In the genomic region with DNA sequence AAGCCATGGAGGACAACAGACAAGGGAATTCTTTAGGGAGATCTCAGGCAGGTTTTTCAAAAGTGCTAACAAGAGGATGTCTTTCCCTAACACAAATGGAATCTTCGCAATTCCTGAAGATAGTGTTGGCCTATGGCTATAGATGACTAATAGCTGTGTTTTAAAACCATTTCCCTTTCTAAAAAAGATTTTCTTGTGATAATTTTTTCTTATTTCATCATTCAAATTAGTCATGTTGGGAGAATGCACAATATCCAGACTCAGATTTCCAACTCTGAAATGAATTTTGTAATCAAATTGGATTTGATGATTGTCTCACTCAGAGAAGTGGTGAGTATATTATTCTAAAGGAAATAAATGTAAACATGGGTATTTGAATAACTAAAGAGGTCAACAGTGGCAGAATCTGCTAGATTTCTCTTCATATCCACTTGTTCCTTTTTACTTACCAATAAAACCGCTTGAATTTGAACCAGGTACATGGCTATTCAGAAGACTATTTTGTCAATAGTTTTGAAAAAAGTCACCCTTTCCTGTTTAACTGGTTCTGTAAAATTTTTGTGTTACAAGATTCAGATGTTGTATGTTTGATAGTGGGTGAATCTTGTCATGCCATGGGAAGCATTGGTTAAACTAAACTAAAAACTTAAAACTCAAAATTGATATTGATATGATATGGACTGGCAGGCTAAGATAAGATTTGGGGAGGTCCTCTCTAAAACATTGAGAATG, we compare ENCODE assay signal across 22 cellular contexts.
DNase-seq lines count a peak whose midpoint lies in the region; ATAC-seq, FAIRE-seq and TF ChIP-seq lines count a peak whose summit lies in the region.
"Had no signal": no experiment of that assay in that cellular context is flagged by ENCODE, and none has a peak within 500 bp of the region (broad histone marks: within the 10 kb centered on the region; RNA-seq: fewer than 3 reads in every experiment).

No MANE protein-coding gene starts in this region.

- ATAC-seq in HG02588 (IDR thresholded peaks at IDR 0.05; ENCODE audit: unreplicated experiment) (no peak), HG03442 (IDR thresholded peaks at IDR 0.05; ENCODE audit: unreplicated experiment) (no peak)
- ATAC-seq: A549, K562, left lung, mucosa of descending colon had no signal

- H3K4me1 ChIP-seq in ACC112 (ENCODE audit: control insufficient read depth, insufficient read depth, low read length, unreplicated experiment) = peaks cover 4% of the 10 kb centered on the region
- H3K4me1 ChIP-seq: A549, left lung, neural progenitor cell had no signal

- H3K79me2 ChIP-seq in ACC112 (ENCODE audit: control insufficient read depth, insufficient read depth, low read length, unreplicated experiment) = no peaks in the 10 kb centered on the region

- H3K27ac ChIP-seq in ACC112 (ENCODE audit: low read depth, low read length) = peak overlapping the region; percentile 21; the same call in 1 of the 2 replicates
- H3K27ac ChIP-seq: A549, left lung, neural progenitor cell had no signal

- no peak for FAIRE-seq in HTR-8/SVneo (lab: Jason Lieb, UNC)
- FAIRE-seq in GM12892 (lab: Jason Lieb, UNC) = no peak
- FAIRE-seq: A549, K562 had no signal

- peak; percentile 36 for DNase-seq in HTR-8/SVneo (ENCODE audit: insufficient read length, low spot score)
- peak; percentile 9 for DNase-seq in astrocyte of the hippocampus (ENCODE audit: low read depth, low spot score)
- peak; percentile 46 for DNase-seq in fibroblast of villous mesenchyme (ENCODE audit: low read depth)
- DNase-seq in DMS53 (lab: John Stamatoyannopoulos, UW) = no peak
- DNase-seq in GM12892 (ENCODE audit: insufficient read length) = no peak
- DNase-seq: activated CD4-positive, alpha-beta T cell treated with anti-CD3 and anti-CD28 coated beads, Interleukin-2, amount 10 ng/mL, durations not matched to agents 7 days and 5 days; activated gamma-delta T cell treated with Interleukin-2 at 50 U/mL for 16 hours; amniotic stem cell; CD4-positive, CD25-positive, alpha-beta regulatory T cell; cerebellar nuclear complex; left lung; mucosa of descending colon; NCI-H2029; NCI-H510A treated with DMSO at 0.1 percent for 48 hours; stimulated activated CD8-positive, alpha-beta memory T cell treated with anti-CD3 and anti-CD28 coated beads, Interleukin-4, amount 100 ng/mL, for 48 hours had no signal

- no peak for TF ChIP-seq CTCF in fibroblast of villous mesenchyme (IDR thresholded peaks at IDR 0.05; ENCODE audit: insufficient read depth, low read depth, low read length)

- no peaks in the 10 kb centered on the region for H3K27me3 ChIP-seq in ACC112 (ENCODE audit: insufficient read depth, low read length)
- H3K27me3 ChIP-seq: left lung, neural progenitor cell had no signal

- H2AFZ ChIP-seq in ACC112 (ENCODE audit: low read length, unreplicated experiment) = no peak overlapping the region
- H2AFZ ChIP-seq: neural progenitor cell had no signal

- no peaks in the 10 kb centered on the region for H3K36me3 ChIP-seq in ACC112 (ENCODE audit: insufficient read depth, low read length)
- H3K36me3 ChIP-seq: HAP-1, left lung, neural progenitor cell had no signal

- no peak for TF ChIP-seq POLR2A in GM12892 (IDR thresholded peaks at IDR 0.05; ENCODE audit: low read depth, low read length)

- H3K4me3 ChIP-seq in ACC112 (ENCODE audit: low read depth, low read length) (no peak overlapping the region), fibroblast of villous mesenchyme (ENCODE audit: low read depth, low read length) (no peak overlapping the region)
- H3K4me3 ChIP-seq: A549, HAP-1, K562, left lung, mucosa of descending colon, neural progenitor cell had no signal

Comparison
In these comparisons a context has a peak if more than half of its experiments do, and no peak if none do; other contexts are left out.
1. DNase-seq: peak in HTR-8/SVneo (single experiment), astrocyte of the hippocampus (single experiment) and fibroblast of villous mesenchyme (single experiment); none in DMS53 (single experiment) and GM12892 (single experiment).